10 cellular contexts compared by ENCODE assay signal in the genomic region with DNA sequence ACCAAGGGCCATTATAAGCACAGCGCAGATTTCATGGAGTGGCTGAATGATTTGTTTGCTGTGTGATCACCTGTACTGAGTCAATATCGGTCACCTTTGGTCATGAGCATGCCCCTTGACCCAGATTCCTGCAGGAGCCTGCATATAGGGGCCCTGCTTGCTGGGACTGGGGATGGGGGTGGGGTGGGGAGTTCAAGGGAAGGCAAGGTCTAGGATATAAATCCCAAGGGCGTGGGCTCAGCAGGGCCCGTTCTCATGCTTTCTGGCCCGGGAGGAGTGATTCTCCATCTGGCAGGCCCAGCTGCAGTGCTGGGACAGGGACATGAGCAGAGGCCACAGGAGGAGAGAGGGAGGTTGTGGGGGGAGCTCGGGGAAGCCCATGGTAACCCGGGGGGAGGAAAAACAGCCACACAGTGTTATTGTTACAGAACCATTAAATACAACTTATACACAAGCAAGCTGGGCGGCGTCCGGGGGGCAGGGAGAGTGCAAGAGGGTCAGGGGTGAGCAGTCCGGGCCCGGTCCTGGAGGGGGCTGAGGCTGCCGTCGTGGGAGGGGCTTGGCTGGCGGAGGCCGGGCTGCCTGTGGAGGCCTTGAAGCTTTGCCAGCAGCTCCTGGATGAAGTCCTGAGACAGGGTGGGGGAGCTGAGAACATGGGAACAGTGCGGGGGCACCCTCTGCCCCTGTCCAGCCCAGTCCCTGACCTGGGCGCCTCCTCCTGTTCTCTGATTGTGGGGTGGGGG. TPM values are rescaled to one million over a fixed set of nuclear protein-coding genes. Genes with fewer than 3 reads are reported as not detected.
DNase-seq lines count a peak whose midpoint lies in the region; ATAC-seq and TF ChIP-seq lines count a peak whose summit lies in the region.
"Had no signal": no experiment of that assay in that cellular context is flagged by ENCODE, and none has a peak within 500 bp of the region (broad histone marks: within the 10 kb centered on the region; RNA-seq: fewer than 3 reads in every experiment).

No MANE protein-coding gene starts in this region.

- H3K4me1 Mint-ChIP-seq in activated B cell treated with CpG ODN at 0.5 μM for 24 hours (peaks cover 58% of the 10 kb centered on the region), osteocyte (ENCODE audit: unreplicated experiment) (peaks cover 54% of the 10 kb centered on the region)

- peaks cover 0 to 78% (median 29%) of the 10 kb centered on the region in 12 donors for H3K4me1 ChIP-seq in heart left ventricle

- peak; percentile 15 for DNase-seq in COLO668 (lab: John Stamatoyannopoulos, UW; ENCODE audit: unreplicated experiment)
- DNase-seq in activated B cell treated with CpG ODN at 0.5 μM for 24 hours: no peak
- peak; percentile 89 to 92 (median 91) for DNase-seq in heart left ventricle
- peak; percentile 86 for DNase-seq in osteocyte (ENCODE audit: extremely low spot score, unreplicated experiment)
- DNase-seq in activated naive CD4-positive, alpha-beta T cell treated with Interleukin-2 at 50 U/mL for 16 hours: no peak
- DNase-seq in NCI-H1092 treated with DMSO at 0.1 percent for 48 hours (lab: John Stamatoyannopoulos, UW): no peak
- DNase-seq: NCI-H774 had no signal

- H3K9me3 ChIP-seq in heart left ventricle: no peaks in the 10 kb centered on the region

- H3K27ac Mint-ChIP-seq in activated B cell treated with CpG ODN at 0.5 μM for 24 hours: no peak overlapping the region
- H3K27ac Mint-ChIP-seq in osteocyte (ENCODE audit: unreplicated experiment): peak overlapping the region; percentile 85

- H3K27ac ChIP-seq in heart left ventricle: peak overlapping the region; percentile 74 to 100 (median 94)

- no peaks in the 10 kb centered on the region for H3K27me3 Mint-ChIP-seq in activated B cell treated with CpG ODN at 0.5 μM for 24 hours
- no peaks in the 10 kb centered on the region for H3K27me3 Mint-ChIP-seq in osteocyte (ENCODE audit: unreplicated experiment)

- CTCF ChIA-PET in activated B cell treated with CpG ODN at 0.5 μM for 24 hours (lab: Charles Lee): interaction anchor here (1.5 to 1.8 kb wide), 2 partner anchors 16 to 384 kb away, joined by 3 to 5 read pairs; no protein-coding TSS in a partner anchor

- H3K9me3 Mint-ChIP-seq in activated B cell treated with CpG ODN at 0.5 μM for 24 hours (no peaks in the 10 kb centered on the region), osteocyte (ENCODE audit: unreplicated experiment) (no peaks in the 10 kb centered on the region)

- no peaks in the 10 kb centered on the region for H3K36me3 ChIP-seq in heart left ventricle

- TF ChIP-seq CTCF in activated B cell treated with CpG ODN at 0.5 μM for 24 hours (IDR thresholded peaks at IDR 0.05) (no peak), heart left ventricle (IDR thresholded peaks at IDR 0.05) (no peak), osteocyte (IDR thresholded peaks at IDR 0.05) (no peak)

- no peak for ATAC-seq in activated B cell treated with CpG ODN at 0.5 μM for 24 hours (ENCODE audit: low read depth)
- peak; percentile 61 to 82 (median 74) for ATAC-seq in heart left ventricle
- no peak for ATAC-seq in GM18502 (IDR thresholded peaks at IDR 0.05; ENCODE audit: poor library complexity, unreplicated experiment)
- no peak for ATAC-seq in GM18868 (IDR thresholded peaks at IDR 0.05; ENCODE audit: unreplicated experiment)

- TF ChIP-seq POLR2A in heart left ventricle (IDR thresholded peaks at IDR 0.05): no peak

- peaks cover 0 to 4% (median 0%) of the 10 kb centered on the region in 9 donors for H3K27me3 ChIP-seq in heart left ventricle

- POLR2A ChIA-PET in activated B cell treated with CpG ODN at 0.5 μM for 24 hours (lab: Charles Lee): interaction anchor here (0.5 to 5.1 kb wide), 3 partner anchors 14 to 124 kb away, joined by 3 to 42 read pairs (median 5); partner anchors contain the start of genes PSMD8 and SPINT2

- H3K4me3 ChIP-seq in heart left ventricle: peak overlapping the region in 9 of 12 donors; percentile 33 to 91 (median 72)

- H3K4me3 Mint-ChIP-seq in activated B cell treated with CpG ODN at 0.5 μM for 24 hours (peak overlapping the region; percentile 62), osteocyte (ENCODE audit: unreplicated experiment) (peak overlapping the region; percentile 8)

- no peaks in the 10 kb centered on the region for H3K36me3 Mint-ChIP-seq in activated B cell treated with CpG ODN at 0.5 μM for 24 hours (ENCODE audit: low read depth)
- H3K36me3 Mint-ChIP-seq in osteocyte (ENCODE audit: unreplicated experiment): no peaks in the 10 kb centered on the region
- H3K36me3 Mint-ChIP-seq: CD14-positive monocyte had no signal

- intact Hi-C loops in activated B cell treated with CpG ODN at 0.5 μM for 24 hours (cut with micrococcal nuclease) (no loop called here), heart left ventricle (cut with DNase I) (no loop called here)

- 35 to 41% (median 38%) methylated on average over 18 of the region's 18 CpGs for WGBS in heart left ventricle, 4 donors

RNA-seq across cellular contexts. Expression of gene PPP1R14A, which starts 5.2 kb away (rescaled TPM):
- total RNA-seq in activated B cell treated with CpG ODN at 0.5 μM for 24 hours: 17.2 and 17.4 TPM in 2 replicates
- 10 to 100 TPM; 13.0 to 88.5 (median 25.3) TPM for total RNA-seq in heart left ventricle
- polyA plus RNA-seq in heart left ventricle: 10 to 100 TPM; 18.2 to 83.1 TPM
- total RNA-seq in osteocyte: 45.1 TPM in 2 replicates
- polyA plus RNA-seq: CD14-positive monocyte had no signal

RNA-seq across cellular contexts. Expression of gene SPINT2, which starts 13.4 kb away (rescaled TPM):
- total RNA-seq in activated B cell treated with CpG ODN at 0.5 μM for 24 hours (70.3 and 73.4 TPM in 2 replicates), heart left ventricle (10 to 100 TPM in 7 of 9 donors, 1 to 10 TPM in 2; 3.5 to 27.7 (median 15.9) TPM), osteocyte (29.5 and 30.4 TPM in 2 replicates)
- polyA plus RNA-seq in heart left ventricle: 10 to 100 TPM in 1 of 2 donors, 1 to 10 TPM in 1; 3.6 to 11.3 TPM

RNA-seq across cellular contexts. Expression of gene DPF1, which starts 27.0 kb away (rescaled TPM):
- total RNA-seq in activated B cell treated with CpG ODN at 0.5 μM for 24 hours: not detected in 2 replicates
- total RNA-seq in heart left ventricle: 1 to 10 TPM in 1 of 9 donors, under 1 TPM in 6, not detected in 2; 0.11 to 1.2 (median 0.37) TPM
- under 1 TPM; 0.12 to 0.23 TPM for polyA plus RNA-seq in heart left ventricle
- 0.63 and 2.2 TPM in 2 replicates for total RNA-seq in osteocyte
- polyA plus RNA-seq: CD14-positive monocyte had no signal

RNA-seq across cellular contexts. Expression of gene C19orf33, which starts 53.1 kb away (rescaled TPM):
- total RNA-seq in activated B cell treated with CpG ODN at 0.5 μM for 24 hours: 0.58 TPM in 1 of 2 replicates, not detected in the other
- total RNA-seq in heart left ventricle: 10 to 100 TPM in 5 of 9 donors, 1 to 10 TPM in 3, not detected in 1; 3.5 to 73.1 (median 11.5) TPM
- 10 to 100 TPM; 12.2 to 54.2 TPM for polyA plus RNA-seq in heart left ventricle
- not detected in 2 replicates for total RNA-seq in osteocyte

Comparison
In these comparisons a context has a peak if more than half of its experiments do, and no peak if none do; other contexts are left out.
1. DNase-seq: peak in COLO668 (single experiment), heart left ventricle (5 of 5) and osteocyte (single experiment); none in activated B cell treated with CpG ODN at 0.5 μM for 24 hours (single experiment), activated naive CD4-positive, alpha-beta T cell treated with Interleukin-2 at 50 U/mL for 16 hours (single experiment) and NCI-H1092 treated with DMSO at 0.1 percent for 48 hours (single experiment).
2. ATAC-seq: peak in heart left ventricle (4 of 4); none in activated B cell treated with CpG ODN at 0.5 μM for 24 hours (single experiment), GM18502 (single experiment) and GM18868 (single experiment).